Comparison of ENCODE assay signal across 9 cellular contexts in genomic region chr6:8108031-8108660, GRCh38. TPM values are rescaled to one million over a fixed set of nuclear protein-coding genes. Genes with fewer than 3 reads are reported as not detected.
DNase-seq lines count a peak whose midpoint lies in the region; ATAC-seq and TF ChIP-seq lines count a peak whose summit lies in the region.
"Had no signal": no experiment of that assay in that cellular context is flagged by ENCODE, and none has a peak within 500 bp of the region (broad histone marks: within the 10 kb centered on the region; RNA-seq: fewer than 3 reads in every experiment).

No MANE protein-coding gene starts in this region.

- DNase-seq in H4 (ENCODE audit: low spot score) (peak; percentile 86), SW480 (ENCODE audit: low spot score) (peak; percentile 21), fibroblast of the aortic adventitia (ENCODE audit: low read depth) (peak; percentile 76), smooth muscle cell of the brain vasculature (ENCODE audit: low read depth, low spot score) (peak; percentile 80), NCI-H1436 treated with DMSO at 0.1 percent for 48 hours (lab: John Stamatoyannopoulos, UW) (no peak)
- DNase-seq: NCI-H524 treated with DMSO at 0.1 percent for 48 hours had no signal

- H3K4me3 ChIP-seq in fibroblast of the aortic adventitia (ENCODE audit: low read depth, low read length) = no peak overlapping the region
- H3K4me3 ChIP-seq: HAP-1 had no signal

- no peak for ATAC-seq in GM21529 (IDR thresholded peaks at IDR 0.05; ENCODE audit: unreplicated experiment)
- ATAC-seq in GM18498 (IDR thresholded peaks at IDR 0.05; ENCODE audit: unreplicated experiment) = no peak

- TF ChIP-seq CTCF in fibroblast of the aortic adventitia (IDR thresholded peaks at IDR 0.05; ENCODE audit: insufficient read depth, low read length) = no peak

RNA-seq across cellular contexts. Expression of gene EEF1E1, which starts 5.8 kb away (rescaled TPM):
- 81.2 and 150 TPM in 2 replicates for total RNA-seq in H4 (2014; rRNA removed; shearing (Covaris generic))
- total RNA-seq in fibroblast of the aortic adventitia (ENCODE audit: low replicate concordance) = 10.1 and 66.1 TPM in 2 replicates

RNA-seq across cellular contexts. Expression of gene BLOC1S5, which starts 44.0 kb away (rescaled TPM):
- total RNA-seq in H4 (2014; rRNA removed; shearing (Covaris generic)) = 13.9 and 14.8 TPM in 2 replicates
- total RNA-seq in fibroblast of the aortic adventitia (ENCODE audit: low replicate concordance) = 5.7 and 23.0 TPM in 2 replicates
